ENCODE assay signal across 27 cellular contexts in genomic region chr4:132297346-132297745, GRCh38.
DNase-seq lines count a peak whose midpoint lies in the region; FAIRE-seq and TF ChIP-seq lines count a peak whose summit lies in the region.
"Had no signal": no experiment of that assay in that cellular context is flagged by ENCODE, and none has a peak within 500 bp of the region (broad histone marks: within the 10 kb centered on the region; RNA-seq: fewer than 3 reads in every experiment).

No MANE protein-coding gene starts in this region.

- no peak overlapping the region for H3K4me2 ChIP-seq in fibroblast of lung (ENCODE audit: extremely low read depth, insufficient read depth, low read length)
- H3K4me2 ChIP-seq: A549 had no signal

- CTCF ChIA-PET in A673 (lab: Charles Lee): no interaction called here

- TF ChIP-seq POLR2A in uterus (IDR thresholded peaks at IDR 0.05): no peak

- H3K9ac ChIP-seq in adipocyte (ENCODE audit: low read length): no peak overlapping the region
- H3K9ac ChIP-seq in fibroblast of lung (ENCODE audit: insufficient read depth, low read length): no peak overlapping the region
- no peak overlapping the region for H3K9ac ChIP-seq in kidney (ENCODE audit: low read length in 2 of 2)

- no peak for FAIRE-seq in kidney (lab: Jason Lieb, UNC)
- FAIRE-seq: A549, G401.6, islet of Langerhans, RCC 7860, small intestine had no signal

- no peaks in the 10 kb centered on the region for H3K27me3 ChIP-seq in A673 (replicated peaks; ENCODE audit: insufficient read depth, low read depth, low read length, poor library complexity)
- no peaks in the 10 kb centered on the region for H3K27me3 ChIP-seq in adipocyte (replicated peaks; ENCODE audit: control insufficient read depth, insufficient read depth, low read length)
- no peaks in the 10 kb centered on the region for H3K27me3 ChIP-seq in fibroblast of lung (ENCODE audit: control insufficient read depth, insufficient read depth, low read length)
- no peaks in the 10 kb centered on the region for H3K27me3 ChIP-seq in uterus
- H3K27me3 ChIP-seq: colonic mucosa, SJCRH30, suprapubic skin had no signal

- TF ChIP-seq CTCF in A673 (conservative IDR thresholded peaks at IDR 0.05; ENCODE audit: low read depth, low read length) (no peak), fibroblast of lung (conservative IDR thresholded peaks at IDR 0.05 in 1 of 2, IDR thresholded peaks at IDR 0.05 in 1 of 2; ENCODE audit: low read depth in 1 of 2, low read length in 2 of 2) (no peak), uterus (IDR thresholded peaks at IDR 0.05) (no peak), kidney (IDR thresholded peaks at IDR 0.05; ENCODE audit: borderline replicate concordance, extremely low read depth, insufficient read depth) (no peak)

- no peaks in the 10 kb centered on the region for H4K20me1 ChIP-seq in fibroblast of lung (ENCODE audit: control insufficient read depth, extremely low read depth, insufficient read depth, low read length)

- no peaks in the 10 kb centered on the region for H3K36me3 ChIP-seq in A673 (ENCODE audit: insufficient read depth, low read length, poor library complexity, severe bottlenecking)
- no peaks in the 10 kb centered on the region for H3K36me3 ChIP-seq in adipocyte (ENCODE audit: control insufficient read depth, insufficient read depth, low read length, severe bottlenecking)
- H3K36me3 ChIP-seq in fibroblast of lung (ENCODE audit: control insufficient read depth, insufficient read depth, low read length): no peaks in the 10 kb centered on the region
- no peaks in the 10 kb centered on the region for H3K36me3 ChIP-seq in uterus
- H3K36me3 ChIP-seq in kidney (ENCODE audit: control insufficient read depth in 1 of 2, insufficient read depth in 2 of 2, low read length in 2 of 2): no peaks in the 10 kb centered on the region
- H3K36me3 ChIP-seq: colonic mucosa, SJCRH30, suprapubic skin had no signal

- no peak overlapping the region for H2AFZ ChIP-seq in fibroblast of lung (ENCODE audit: low read length)

- POLR2A ChIA-PET in A673 (lab: Charles Lee; ENCODE audit: low non-redundant PET): no interaction called here

- H3K4me1 ChIP-seq in A673 (ENCODE audit: insufficient read depth, low read length, poor library complexity, severe bottlenecking): peaks cover 7% of the 10 kb centered on the region
- no peaks in the 10 kb centered on the region for H3K4me1 ChIP-seq in adipocyte (ENCODE audit: control insufficient read depth, insufficient read depth, low read length)
- no peaks in the 10 kb centered on the region for H3K4me1 ChIP-seq in fibroblast of lung (ENCODE audit: control insufficient read depth, extremely low read depth, insufficient read depth, low read length)
- no peaks in the 10 kb centered on the region for H3K4me1 ChIP-seq in uterus
- H3K4me1 ChIP-seq in kidney (ENCODE audit: control insufficient read depth in 1 of 2, insufficient read depth in 1 of 2, low read depth in 1 of 2, low read length in 2 of 2): no peaks in the 10 kb centered on the region
- H3K4me1 ChIP-seq: A549, colonic mucosa, SJCRH30, suprapubic skin had no signal

- H3K4me3 ChIP-seq in A673 (ENCODE audit: low read depth, low read length, poor library complexity, severe bottlenecking) (no peak overlapping the region), adipocyte (ENCODE audit: low read length) (no peak overlapping the region), fibroblast of lung (replicated peaks in 1 of 4; ENCODE audit: control extremely low read depth in 1 of 4, insufficient read depth in 1 of 4, low read depth in 3 of 4, low read length in 4 of 4) (no peak overlapping the region), uterus (no peak overlapping the region), kidney (ENCODE audit: low read length in 2 of 2) (no peak overlapping the region)
- H3K4me3 ChIP-seq: A549, colonic mucosa, lung, SJCRH30, suprapubic skin had no signal

- intact Hi-C loops in A673 (cut with micrococcal nuclease; ENCODE audit: unreplicated experiment): no loop called here
- intact Hi-C loops in uterus (cut with DNase I; ENCODE audit: low total_unique reads): no loop called here
- intact Hi-C loops in kidney (cut with DNase I): no loop called here
- intact Hi-C loops in head of caudate nucleus (cut with DNase I): no loop called here

- no peaks in the 10 kb centered on the region for H3K79me2 ChIP-seq in fibroblast of lung (ENCODE audit: control insufficient read depth, insufficient read depth, low read length)

- BruUV-seq in A673 (replicated peaks; lab: Mats Ljungman, UMichigan): no TSS peak

- H3K9me3 ChIP-seq in A673 (ENCODE audit: low read depth, low read length, poor library complexity, severe bottlenecking): no peaks in the 10 kb centered on the region
- H3K9me3 ChIP-seq in adipocyte (ENCODE audit: control insufficient read depth, low read length): no peaks in the 10 kb centered on the region
- H3K9me3 ChIP-seq in fibroblast of lung (ENCODE audit: control insufficient read depth, insufficient read depth, low read depth, low read length): no peaks in the 10 kb centered on the region
- H3K9me3 ChIP-seq in uterus: no peaks in the 10 kb centered on the region
- no peaks in the 10 kb centered on the region for H3K9me3 ChIP-seq in kidney (ENCODE audit: control insufficient read depth in 1 of 2, low read length in 2 of 2)
- H3K9me3 ChIP-seq: A549, colonic mucosa, SJCRH30, suprapubic skin had no signal

- H3K27ac ChIP-seq in A673 (ENCODE audit: low read depth, low read length, poor library complexity, severe bottlenecking) (no peak overlapping the region), fibroblast of lung (ENCODE audit: insufficient read depth, low read length) (no peak overlapping the region), uterus (no peak overlapping the region), kidney (ENCODE audit: low read depth in 2 of 2, low read length in 2 of 2) (no peak overlapping the region)
- H3K27ac ChIP-seq: A549, colonic mucosa, SJCRH30, suprapubic skin had no signal

- DNase-seq in A673 (ENCODE audit: low spot score): peak; percentile 12
- DNase-seq in HCEC 1CT: peak; percentile 5
- peak; percentile 49 for DNase-seq in adipocyte (ENCODE audit: low read depth)
- peak; percentile 10 to 25 for DNase-seq in fibroblast of lung (ENCODE audit: low read depth in 2 of 2)
- DNase-seq in uterus: no peak
- no peak for DNase-seq in cerebellum (ENCODE audit: low spot score)
- no peak for DNase-seq in kidney
- no peak for DNase-seq in head of caudate nucleus
- DNase-seq: activated CD4-positive, alpha-beta T cell treated with anti-CD3 and anti-CD28 coated beads, Interleukin-2, amount 10 ng/mL, durations not matched to agents 7 days and 5 days; activated naive CD8-positive, alpha-beta T cell treated with anti-CD3 and anti-CD28 coated beads for 36 hours; colonic mucosa; COR-L47; endodermal cell; foreskin fibroblast; H9; hypothalamus; KBM-7; NCI-H2029; NCI-H446; SJCRH30; small intestine had no signal

Comparison
In these comparisons a context has a peak if more than half of its experiments do, and no peak if none do; other contexts are left out.
1. DNase-seq: peak in A673 (single experiment), HCEC 1CT (single experiment), adipocyte (single experiment) and fibroblast of lung (2 of 2); none in uterus (0 of 2), cerebellum (single experiment), kidney (single experiment) and head of caudate nucleus (0 of 42).